16 cellular contexts compared by ENCODE assay signal in the genomic region with DNA sequence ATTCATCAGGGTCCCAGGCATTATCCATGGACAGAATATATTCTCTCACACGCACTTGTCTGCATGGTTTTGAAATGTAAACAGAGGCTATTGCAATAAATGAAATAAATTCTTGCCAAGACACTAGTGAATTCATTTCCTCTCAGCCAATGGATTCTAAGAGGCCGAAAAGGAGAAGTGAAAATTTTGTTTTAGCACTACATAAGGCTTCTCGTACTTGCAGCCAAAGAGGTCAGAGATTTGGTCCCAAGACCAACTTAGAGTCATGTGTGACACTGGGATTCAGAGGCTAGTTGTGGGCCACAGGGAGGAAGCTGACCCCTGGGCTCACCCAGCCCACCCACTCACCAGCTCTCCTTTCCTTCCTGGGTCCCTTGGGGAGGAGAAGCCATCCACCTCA.
DNase-seq lines count a peak whose midpoint lies in the region; ATAC-seq and TF ChIP-seq lines count a peak whose summit lies in the region.
"Had no signal": no experiment of that assay in that cellular context is flagged by ENCODE, and none has a peak within 500 bp of the region (broad histone marks: within the 10 kb centered on the region; RNA-seq: fewer than 3 reads in every experiment).

No MANE protein-coding gene starts in this region.

- in situ Hi-C loops in mammary epithelial cell (cut with MboI; ENCODE audit: low sequenced_read_pairs in 2 of 2), result no loop called here

- no peaks in the 10 kb centered on the region for H3K9me3 Mint-ChIP-seq in activated T-helper 2 cell treated with anti-CD3 and anti-CD28 coated beads, Interferon-gamma antibody, Interleukin-2, Interleukin-4, amounts not matched to agents 10 μg/mL and 5 μg/mL and 100 μg/mL, durations not matched to agents 14 hours and 24 hours and 36 hours
- H3K9me3 Mint-ChIP-seq: H9, nephron had no signal

- peaks cover 2% of the 10 kb centered on the region for H3K4me1 Mint-ChIP-seq in activated T-helper 2 cell treated with anti-CD3 and anti-CD28 coated beads, Interferon-gamma antibody, Interleukin-2, Interleukin-4, amounts not matched to agents 10 μg/mL and 5 μg/mL and 100 μg/mL, durations not matched to agents 14 hours and 24 hours and 36 hours (ENCODE audit: low read depth)

- H3K4me3 Mint-ChIP-seq in activated T-helper 2 cell treated with anti-CD3 and anti-CD28 coated beads, Interferon-gamma antibody, Interleukin-2, Interleukin-4, amounts not matched to agents 10 μg/mL and 5 μg/mL and 100 μg/mL, durations not matched to agents 14 hours and 24 hours and 36 hours (ENCODE audit: low read depth), result no peak overlapping the region
- H3K4me3 Mint-ChIP-seq: H9, nephron, T-helper 17 cell had no signal

- peaks cover 14% of the 10 kb centered on the region for H3K27me3 Mint-ChIP-seq in activated T-helper 2 cell treated with anti-CD3 and anti-CD28 coated beads, Interferon-gamma antibody, Interleukin-2, Interleukin-4, amounts not matched to agents 10 μg/mL and 5 μg/mL and 100 μg/mL, durations not matched to agents 14 hours and 24 hours and 36 hours (ENCODE audit: low read depth)

- TF ChIP-seq POLR2A in breast epithelium (IDR thresholded peaks at IDR 0.05) (no peak), testis (IDR thresholded peaks at IDR 0.05) (no peak)

- H3K27ac ChIP-seq in breast epithelium (peak overlapping the region; percentile 58 to 84), mammary epithelial cell (ENCODE audit: insufficient read depth, low read depth, low read length) (no peak overlapping the region), WERI-Rb-1 (peak overlapping the region; percentile 70), testis (peak overlapping the region; percentile 1 to 5)

- H3K4me3 ChIP-seq in breast epithelium, result peak overlapping the region in 1 of 3 donors; percentile 44
- H3K4me3 ChIP-seq in mammary epithelial cell (replicated peaks in 1 of 3; ENCODE audit: insufficient read depth in 1 of 3, low read depth in 2 of 3, low read length in 3 of 3), result no peak overlapping the region
- H3K4me3 ChIP-seq in WERI-Rb-1 (ENCODE audit: low read depth, low read length), result no peak overlapping the region
- H3K4me3 ChIP-seq in testis, result no peak overlapping the region
- H3K4me3 ChIP-seq: K562, tibial nerve had no signal

- H3K27ac Mint-ChIP-seq in activated T-helper 2 cell treated with anti-CD3 and anti-CD28 coated beads, Interferon-gamma antibody, Interleukin-2, Interleukin-4, amounts not matched to agents 10 μg/mL and 5 μg/mL and 100 μg/mL, durations not matched to agents 14 hours and 24 hours and 36 hours, result no peak overlapping the region
- H3K27ac Mint-ChIP-seq: H9, nephron, T-helper 17 cell had no signal

- intact Hi-C loops in breast epithelium (cut with DNase I; ENCODE audit: low total_unique reads) (loop anchor here (5.0 kb wide), 1 partner anchor 579 kb away; no protein-coding TSS in a partner anchor), mammary epithelial cell (cut with micrococcal nuclease) (loop anchor here (5.0 kb wide), 3 partner anchors 44 to 114 kb away; no protein-coding TSS in a partner anchor), testis (cut with DNase I; ENCODE audit: low total_unique reads) (no loop called here)
- intact Hi-C loops in activated T-helper 2 cell treated with anti-CD3 and anti-CD28 coated beads, Interferon-gamma antibody, Interleukin-2, Interleukin-4, amounts not matched to agents 10 μg/mL and 5 μg/mL and 100 μg/mL, durations not matched to agents 14 hours and 24 hours and 36 hours (cut with micrococcal nuclease), result no loop called here

- no peak overlapping the region for H2AFZ ChIP-seq in mammary epithelial cell (ENCODE audit: low read depth, low read length)

- ATAC-seq in HG03520 (IDR thresholded peaks at IDR 0.05; ENCODE audit: unreplicated experiment), result peak; percentile 48
- ATAC-seq in GM21423 (IDR thresholded peaks at IDR 0.05; ENCODE audit: unreplicated experiment), result no peak
- ATAC-seq: T-helper 17 cell had no signal

- 54% methylated on average over 3 of the region's 3 CpGs for WGBS in mammary epithelial cell (ENCODE audit: low coverage, missing lambda C conversion rate)
- WGBS in testis, 2 donors, result 61 to 67% methylated on average over 3 of the region's 3 CpGs

- DNase-seq in breast epithelium (ENCODE audit: low spot score in 2 of 2), result no peak
- no peak for DNase-seq in mammary epithelial cell
- no peak for DNase-seq in WERI-Rb-1
- DNase-seq in testis, result no peak
- DNase-seq in activated T-helper 2 cell treated with anti-CD3 and anti-CD28 coated beads, Interferon-gamma antibody, Interleukin-2, Interleukin-4, amounts not matched to agents 10 μg/mL and 5 μg/mL and 100 μg/mL, durations not matched to agents 14 hours and 24 hours and 36 hours (ENCODE audit: low spot score), result no peak
- DNase-seq in HPDE6-E6E7 (ENCODE audit: extremely low spot score), result no peak
- DNase-seq: 8988T; activated CD4-positive, alpha-beta T cell treated with anti-CD3 and anti-CD28 coated beads, Interleukin-2, amount 50 U/mL, for 4 hours; effector CD4-positive, alpha-beta T cell; H9; T-helper 17 cell had no signal

- no peaks in the 10 kb centered on the region for H3K79me2 ChIP-seq in mammary epithelial cell (ENCODE audit: insufficient read depth, low read length)

- TF ChIP-seq CTCF in breast epithelium (IDR thresholded peaks at IDR 0.05), result no peak
- TF ChIP-seq CTCF in mammary epithelial cell (conservative IDR thresholded peaks at IDR 0.05 in 1 of 2, IDR thresholded peaks at IDR 0.05 in 1 of 2; ENCODE audit: extremely low read depth in 1 of 2, insufficient read depth in 1 of 2, low read depth in 1 of 2, low read length in 2 of 2), result no peak
- no peak for TF ChIP-seq CTCF in WERI-Rb-1 (IDR thresholded peaks at IDR 0.05; ENCODE audit: low read depth, low read length)
- no peak for TF ChIP-seq CTCF in testis (IDR thresholded peaks at IDR 0.05)

- H3K36me3 Mint-ChIP-seq in activated T-helper 2 cell treated with anti-CD3 and anti-CD28 coated beads, Interferon-gamma antibody, Interleukin-2, Interleukin-4, amounts not matched to agents 10 μg/mL and 5 μg/mL and 100 μg/mL, durations not matched to agents 14 hours and 24 hours and 36 hours (ENCODE audit: low read depth), result no peaks in the 10 kb centered on the region

- H3K27me3 ChIP-seq in breast epithelium, result no peaks in the 10 kb centered on the region
- H3K27me3 ChIP-seq in mammary epithelial cell (ENCODE audit: insufficient read depth, low read length), result no peaks in the 10 kb centered on the region
- no peaks in the 10 kb centered on the region for H3K27me3 ChIP-seq in WERI-Rb-1 (ENCODE audit: insufficient read depth, low read depth, severe bottlenecking)
- no peaks in the 10 kb centered on the region for H3K27me3 ChIP-seq in testis

- CTCF ChIA-PET in mammary epithelial cell (lab: Charles Lee; ENCODE audit: low non-redundant PET), result no interaction called here

- H3K36me3 ChIP-seq in breast epithelium (no peaks in the 10 kb centered on the region), mammary epithelial cell (ENCODE audit: insufficient read depth, low read length) (no peaks in the 10 kb centered on the region), WERI-Rb-1 (no peaks in the 10 kb centered on the region), testis (ENCODE audit: low read depth, missing control alignments) (no peaks in the 10 kb centered on the region)
- H3K36me3 ChIP-seq: tibial nerve had no signal

- H3K4me1 ChIP-seq in breast epithelium, result peaks cover 4 to 7% of the 10 kb centered on the region in 2 donors
- H3K4me1 ChIP-seq in mammary epithelial cell (ENCODE audit: insufficient read depth, low read length), result no peaks in the 10 kb centered on the region
- H3K4me1 ChIP-seq in testis, result peaks cover 36% of the 10 kb centered on the region

- BruUV-seq in mammary epithelial cell (replicated peaks; lab: Mats Ljungman, UMichigan), result no TSS peak

- H3K9me3 ChIP-seq in breast epithelium (no peaks in the 10 kb centered on the region), mammary epithelial cell (replicated peaks; ENCODE audit: insufficient read depth, low read length) (no peaks in the 10 kb centered on the region), WERI-Rb-1 (ENCODE audit: severe bottlenecking) (no peaks in the 10 kb centered on the region), testis (no peaks in the 10 kb centered on the region)
- H3K9me3 ChIP-seq: tibial nerve had no signal

- no peak overlapping the region for H3K4me2 ChIP-seq in mammary epithelial cell (ENCODE audit: insufficient read depth, low read depth, low read length)

- dilution Hi-C loops in mammary epithelial cell (cut with HindIII; ENCODE audit: low sequenced_read_pairs), result no loop called here

- H3K9ac ChIP-seq in mammary epithelial cell (ENCODE audit: insufficient read depth, low read length), result no peak overlapping the region

- no peaks in the 10 kb centered on the region for H4K20me1 ChIP-seq in mammary epithelial cell (ENCODE audit: insufficient read depth, low read length)

Comparison
In these comparisons a context has a peak if more than half of its experiments do, and no peak if none do; other contexts are left out.
1. intact Hi-C loops: an anchor here in breast epithelium (5.0 kb wide) and mammary epithelial cell (5.0 kb wide); none called in testis and activated T-helper 2 cell treated with anti-CD3 and anti-CD28 coated beads, Interferon-gamma antibody, Interleukin-2, Interleukin-4, amounts not matched to agents 10 μg/mL and 5 μg/mL and 100 μg/mL, durations not matched to agents 14 hours and 24 hours and 36 hours.